ENCODE assay signal across 9 cellular contexts in genomic region chr6:149484733-149485700, GRCh38. TPM values are rescaled to one million over a fixed set of nuclear protein-coding genes. Genes with fewer than 3 reads are reported as not detected.
DNase-seq lines count a peak whose midpoint lies in the region; ATAC-seq and TF ChIP-seq lines count a peak whose summit lies in the region.
"Had no signal": no experiment of that assay in that cellular context is flagged by ENCODE, and none has a peak within 500 bp of the region (broad histone marks: within the 10 kb centered on the region; RNA-seq: fewer than 3 reads in every experiment).

Gene ZC3H12D (minus strand): TSS chr6:149485014. CDS start chr6:149474543, 10,471 bp downstream.

- no peaks in the 10 kb centered on the region for H3K9me2 ChIP-seq in OCI-LY1 (ENCODE audit: low read depth, low read length)

- peaks cover 68% of the 10 kb centered on the region for H3K4me1 ChIP-seq in OCI-LY1 (ENCODE audit: insufficient read depth, low read length, severe bottlenecking)

- peak within 1 kb of the TSS; percentile 78 for H3K9ac ChIP-seq in OCI-LY1 (ENCODE audit: low read length)

- DNase-seq in GM13976 (ENCODE audit: low spot score) (peak; percentile 60), activated T-helper 1 cell treated with Interleukin-2 at 50 U/mL for 16 hours (ENCODE audit: low read depth) (peak; percentile 75), left ventricle myocardium superior (peak; percentile 76), NCI-H1694 treated with DMSO at 0.1 percent for 48 hours (lab: John Stamatoyannopoulos, UW) (no peak), NCI-H2107 (lab: John Stamatoyannopoulos, UW) (no peak)
- peak; percentile 67 to 74 for DNase-seq in stimulated activated CD4-positive, alpha-beta T cell treated with anti-CD3 and anti-CD28 coated beads, Interleukin-4, amount 100 ng/mL, for 48 hours (ENCODE audit: low read depth in 2 of 2)

- no peaks in the 10 kb centered on the region for H3K9me3 ChIP-seq in OCI-LY1 (ENCODE audit: low read length)

- H3K79me2 ChIP-seq in OCI-LY1 (ENCODE audit: insufficient read depth, low read length) = no peaks in the 10 kb centered on the region

- intact Hi-C loops in left ventricle myocardium superior (cut with micrococcal nuclease) = no loop called here

- no peaks in the 10 kb centered on the region for H3K36me3 ChIP-seq in OCI-LY1 (ENCODE audit: insufficient read depth, low read length)

- peaks cover 17% of the 10 kb centered on the region; the same call in 1 of the 2 replicates for H3F3A ChIP-seq in OCI-LY1 (ENCODE audit: insufficient read depth, low read length)

- in situ Hi-C loops in GM13976 (cut with MboI; ENCODE audit: low sequenced_read_pairs, unreplicated experiment) = no loop called here

- peak; percentile 47 for ATAC-seq in HG02642 (IDR thresholded peaks at IDR 0.05; ENCODE audit: poor library complexity, unreplicated experiment)
- peak; percentile 67 for ATAC-seq in left ventricle myocardium superior

- peak within 1 kb of the TSS; percentile 33; the same call in 1 of the 2 replicates for H2AFZ ChIP-seq in OCI-LY1 (ENCODE audit: low read length)

- peak; percentile 25 for TF ChIP-seq CTCF in GM13976 (IDR thresholded peaks at IDR 0.05; ENCODE audit: borderline replicate concordance, control extremely low read depth, extremely low read depth, insufficient read depth, missing control alignments)
- peak; percentile 57 for TF ChIP-seq CTCF in OCI-LY1 (IDR thresholded peaks at IDR 0.05; ENCODE audit: low read length)

- peak within 1 kb of the TSS; percentile 66 for H3K4me3 ChIP-seq in OCI-LY1 (ENCODE audit: low read depth, low read length, poor library complexity, severe bottlenecking)

- peak within 1 kb of the TSS; percentile 98 for H3K27ac ChIP-seq in OCI-LY1 (ENCODE audit: low read depth, low read length, poor library complexity, severe bottlenecking)

- H3K27me3 ChIP-seq in OCI-LY1 (ENCODE audit: insufficient read depth, low read length) = no peaks in the 10 kb centered on the region

- H3K4me2 ChIP-seq in OCI-LY1 (ENCODE audit: low read length) = peak within 1 kb of the TSS; percentile 87

- H4K20me1 ChIP-seq in OCI-LY1 (ENCODE audit: insufficient read depth, low read length) = no peaks in the 10 kb centered on the region

RNA-seq across cellular contexts. Expression of gene ZC3H12D, which starts in this region (rescaled TPM):
- total RNA-seq in left ventricle myocardium superior = 0.42 TPM
- total RNA-seq: endothelial cell of umbilical vein had no signal

Comparison
In these comparisons a context has a peak if more than half of its experiments do, and no peak if none do; other contexts are left out.
1. Peak in DNase-seq and ATAC-seq in left ventricle myocardium superior; RNA of the gene not detected or under 1 TPM.
2. DNase-seq: peak in GM13976 (single experiment), activated T-helper 1 cell treated with Interleukin-2 at 50 U/mL for 16 hours (single experiment) and stimulated activated CD4-positive, alpha-beta T cell treated with anti-CD3 and anti-CD28 coated beads, Interleukin-4, amount 100 ng/mL, for 48 hours (2 of 2); none in NCI-H1694 treated with DMSO at 0.1 percent for 48 hours (single experiment) and NCI-H2107 (single experiment).